Comparison of ENCODE assay signal across 16 cellular contexts in the genomic region with DNA sequence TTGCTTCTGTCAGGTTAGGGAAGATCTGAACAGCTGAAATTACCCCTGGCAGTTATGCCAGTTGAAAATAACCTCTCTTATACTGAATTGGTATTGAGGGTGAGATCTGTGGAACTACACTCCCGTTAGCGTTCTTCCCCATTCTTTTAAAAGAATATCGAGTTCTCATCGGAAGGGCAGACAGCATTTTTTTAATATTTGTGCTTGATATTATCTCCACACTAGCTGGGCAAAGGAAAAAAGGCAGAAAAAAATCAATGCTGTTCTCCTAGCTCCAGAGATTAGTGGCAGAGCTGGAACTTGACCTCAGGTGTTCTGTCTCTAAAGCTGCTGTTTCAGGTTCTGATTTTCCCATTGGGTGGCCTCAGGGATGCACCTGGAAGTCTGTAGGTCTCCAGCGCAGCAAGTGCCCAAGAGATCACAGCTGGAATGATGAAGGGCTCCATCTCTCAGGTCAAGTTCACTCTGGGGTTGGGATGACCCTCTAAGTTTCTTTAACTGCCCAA.
"Had no signal": no experiment of that assay in that cellular context is flagged by ENCODE, and none has a peak within 500 bp of the region (broad histone marks: within the 10 kb centered on the region; RNA-seq: fewer than 3 reads in every experiment).

No MANE protein-coding gene starts in this region.

- H3K27ac ChIP-seq: ascending aorta, ovary, transverse colon had no signal

- H3K4me3 Mint-ChIP-seq: T-helper 17 cell had no signal

- H3K9me3 ChIP-seq: ascending aorta, mucosa of descending colon, ovary, transverse colon had no signal

- H3K27ac Mint-ChIP-seq: T-helper 17 cell had no signal

- H3K27me3 ChIP-seq: ascending aorta, ovary, transverse colon had no signal

- H3K36me3 ChIP-seq: ovary had no signal

- ATAC-seq: activated CD4-positive, CD25-positive, alpha-beta regulatory T cell treated with anti-CD3 and anti-CD28 coated beads, Interleukin-2, amount 50 U/mL, for 24 hours; esophagus mucosa; mucosa of descending colon; T-helper 17 cell had no signal

- FAIRE-seq: endometrium, small intestine had no signal

- H3K27me3 Mint-ChIP-seq: T-helper 17 cell had no signal

- H3K4me3 ChIP-seq: ascending aorta, lung, mucosa of descending colon, ovary, transverse colon had no signal

- DNase-seq: activated CD4-positive, alpha-beta T cell treated with anti-CD3 and anti-CD28 coated beads, Interleukin-2, amount 50 U/mL, for 48 hours; activated CD8-positive, alpha-beta memory T cell treated with anti-CD3 and anti-CD28 coated beads, Interleukin-2, amount 50 U/mL, for 48 hours; hypothalamus; mucosa of descending colon; ovary; retina; SHP77; small intestine; substantia nigra; T-helper 17 cell; transverse colon had no signal
